In genomic region chr1:13715616-13716287, GRCh38 we compare ENCODE assay signal across 1 cellular context.
A peak's percentile ranks its signal among the peaks of the same experiment; 100 is the strongest.
TF ChIP-seq lines count a peak whose summit lies in the region.

No MANE protein-coding gene starts in this region.

TF ChIP-seq in K562, 482 proteins besides CTCF, POLR2A, EP300 and RAD21:
- peak; percentile 54 for TF ChIP-seq RBM25 (IDR thresholded peaks at IDR 0.05; ENCODE audit: low read depth, low read length, severe bottlenecking)
